1 cellular context compared by ENCODE assay signal in genomic region chr20:34979366-34980153, GRCh38.
TF ChIP-seq lines count a peak whose summit lies in the region.

No MANE protein-coding gene starts in this region.

TF ChIP-seq in SK-N-SH, 30 proteins besides CTCF, POLR2A, EP300 and RAD21 (continued from another document):
- TF ChIP-seq MXI1 (IDR thresholded peaks at IDR 0.05; ENCODE audit: low read depth, low read length): no peak
